In the genomic region with DNA sequence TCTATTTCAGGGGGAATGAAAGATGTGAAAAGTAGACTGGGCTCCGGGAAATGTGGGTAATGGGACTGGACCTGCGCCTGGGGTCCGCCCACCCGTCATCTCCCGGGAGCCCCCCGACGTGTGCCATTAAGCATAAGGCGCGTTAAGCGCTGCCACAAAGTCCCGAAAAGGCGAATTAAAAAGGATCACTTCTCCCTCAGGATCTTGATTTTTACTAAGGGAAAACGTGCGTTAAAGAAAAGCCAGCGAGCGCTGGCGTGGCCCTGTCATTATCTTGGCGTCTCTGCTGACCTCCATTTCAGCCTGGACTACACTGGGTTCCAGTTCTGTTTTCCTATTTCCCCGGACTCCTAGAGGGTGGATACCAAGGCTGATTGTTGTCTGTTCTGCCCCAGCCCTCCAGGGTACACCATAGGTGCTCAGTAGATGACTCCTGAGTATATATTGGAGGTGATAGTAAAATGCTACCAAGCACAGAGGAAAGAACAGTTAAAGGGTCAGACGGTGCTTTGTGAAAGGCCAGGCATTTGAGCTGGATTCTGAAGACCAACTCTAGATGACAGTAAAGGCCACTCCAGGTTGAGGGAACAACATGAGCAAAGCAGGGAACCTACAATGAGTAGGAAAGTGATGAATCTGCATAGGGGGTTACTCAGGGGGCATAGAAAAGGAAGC, we compare ENCODE assay signal across 8 cellular contexts.
DNase-seq lines count a peak whose midpoint lies in the region; ATAC-seq, FAIRE-seq and TF ChIP-seq lines count a peak whose summit lies in the region.

No MANE protein-coding gene starts in this region.

- TF ChIP-seq CTCF in activated B cell treated with CpG ODN at 0.5 μM for 24 hours (IDR thresholded peaks at IDR 0.05) (no peak), fibroblast of villous mesenchyme (IDR thresholded peaks at IDR 0.05; ENCODE audit: insufficient read depth, low read depth, low read length) (no peak), nephron (IDR thresholded peaks at IDR 0.05; ENCODE audit: unreplicated experiment in 3 of 3) (no peak)

- peak overlapping the region; percentile 87 for H3K4me3 Mint-ChIP-seq in activated B cell treated with CpG ODN at 0.5 μM for 24 hours
- H3K4me3 Mint-ChIP-seq in nephron: peak overlapping the region; percentile 84 to 92 (median 89)

- no peaks in the 10 kb centered on the region for H3K9me3 Mint-ChIP-seq in activated B cell treated with CpG ODN at 0.5 μM for 24 hours
- H3K9me3 Mint-ChIP-seq in nephron: no peaks in the 10 kb centered on the region

- H3K36me3 Mint-ChIP-seq in activated B cell treated with CpG ODN at 0.5 μM for 24 hours (ENCODE audit: low read depth) (peaks cover 8% of the 10 kb centered on the region), nephron (ENCODE audit: low read depth) (no peaks in the 10 kb centered on the region)

- ATAC-seq in activated B cell treated with CpG ODN at 0.5 μM for 24 hours (ENCODE audit: low read depth) (no peak), GM18867 (IDR thresholded peaks at IDR 0.05; ENCODE audit: unreplicated experiment) (no peak), GM18511 (IDR thresholded peaks at IDR 0.05; ENCODE audit: unreplicated experiment) (no peak), GM18517 (IDR thresholded peaks at IDR 0.05; ENCODE audit: unreplicated experiment) (no peak)

- H3K4me1 Mint-ChIP-seq in activated B cell treated with CpG ODN at 0.5 μM for 24 hours (peaks cover 65% of the 10 kb centered on the region), nephron (peaks cover 24% of the 10 kb centered on the region)

- intact Hi-C loops in activated B cell treated with CpG ODN at 0.5 μM for 24 hours (cut with micrococcal nuclease): loop anchor here (1.0 to 10.0 kb wide), 7 partner anchors 9 to 1361 kb away; a partner anchor contains a TSS

- H3K27ac Mint-ChIP-seq in activated B cell treated with CpG ODN at 0.5 μM for 24 hours: peak overlapping the region; percentile 92
- peak overlapping the region; percentile 94 to 97 (median 94) for H3K27ac Mint-ChIP-seq in nephron

- DNase-seq in CMK (ENCODE audit: low read depth) (peak; percentile 32), HTR-8/SVneo (ENCODE audit: insufficient read length, low spot score) (peak; percentile 33), activated B cell treated with CpG ODN at 0.5 μM for 24 hours (no peak), fibroblast of villous mesenchyme (ENCODE audit: low read depth) (peak; percentile 16)

- peak overlapping the region; percentile 71 for H3K4me3 ChIP-seq in fibroblast of villous mesenchyme (ENCODE audit: low read depth, low read length)

- CTCF ChIA-PET in activated B cell treated with CpG ODN at 0.5 μM for 24 hours (lab: Charles Lee): interaction anchor here (1.6 kb wide), 1 partner anchor 33 kb away, joined by 5 read pairs; no protein-coding TSS in a partner anchor

- H3K27me3 Mint-ChIP-seq in activated B cell treated with CpG ODN at 0.5 μM for 24 hours: no peaks in the 10 kb centered on the region
- no peaks in the 10 kb centered on the region for H3K27me3 Mint-ChIP-seq in nephron (ENCODE audit: low read depth)

- no peak for FAIRE-seq in HTR-8/SVneo (lab: Jason Lieb, UNC)

- POLR2A ChIA-PET in activated B cell treated with CpG ODN at 0.5 μM for 24 hours (lab: Charles Lee): interaction anchor here (1.0 to 8.7 kb wide), 10 partner anchors 10 to 103 kb away, joined by 3 to 155 read pairs (median 6); a partner anchor contains a TSS
